In genomic region chr22:21150863-21151262, GRCh38 we compare ENCODE assay signal across 7 cellular contexts.
DNase-seq lines count a peak whose midpoint lies in the region; ATAC-seq, FAIRE-seq and TF ChIP-seq lines count a peak whose summit lies in the region.
"Not testable (repeated sequence)": the region's sequence is repeated elsewhere in the genome, so short reads cannot be mapped to it uniquely, and the experiment has no call there.

No MANE protein-coding gene starts in this region.

- H3K79me2 ChIP-seq in GM23338 (replicated peaks; ENCODE audit: insufficient read depth); K562 (ENCODE audit: control insufficient read depth, insufficient read depth, low read length): not testable (repeated sequence)

- H3K4me3 Mint-ChIP-seq in GM23338 (peak overlapping the region; percentile 55; the same call in 2 of the 3 replicates), WTC11 (peak overlapping the region; percentile 60)
- H3K4me3 Mint-ChIP-seq in activated CD8-positive, alpha-beta T cell treated with anti-CD3 and anti-CD28 coated beads, Interleukin-2, amount 10 ng/mL, durations not matched to agents 7 days and 5 days; progenitor cell of endocrine pancreas (ENCODE audit: low read depth): not testable (repeated sequence)

- in situ Hi-C loops in K562 (cut with MboI) = loop anchor here (25.0 kb wide), 1 partner anchor 186 kb away; no protein-coding TSS in a partner anchor

- H3K4me1 ChIP-seq in GM23338 (ENCODE audit: insufficient read depth); K562 (replicated peaks in 1 of 2; ENCODE audit: control insufficient read depth in 2 of 2, insufficient read depth in 2 of 2, low read length in 2 of 2): not testable (repeated sequence)

- intact Hi-C loops in K562 (cut with micrococcal nuclease) = not testable (repeated sequence)

- BruUV-seq in K562 (replicated peaks; lab: Mats Ljungman, UMichigan) = not testable (repeated sequence)

- H3K9ac ChIP-seq in K562 (ENCODE audit: insufficient read depth in 1 of 2, low read depth in 2 of 2, low read length in 2 of 2) = not testable (repeated sequence)

- not testable (repeated sequence) for H4K20me1 ChIP-seq in GM23338 (replicated peaks; ENCODE audit: insufficient read depth); K562 (replicated peaks; ENCODE audit: control insufficient read depth, insufficient read depth, low read length)

- not testable (repeated sequence) for H3K36me3 ChIP-seq in GM23338 (ENCODE audit: insufficient read depth); K562 (ENCODE audit: control insufficient read depth, insufficient read depth, low read length)

- H2AFZ ChIP-seq in GM23338 = peak overlapping the region; percentile 93; the same call in 1 of the 2 replicates
- H2AFZ ChIP-seq in K562 (ENCODE audit: low read depth, low read length) = not testable (repeated sequence)

- H3K27ac Mint-ChIP-seq in GM23338, WTC11: not testable (repeated sequence)
- H3K27ac Mint-ChIP-seq in activated CD8-positive, alpha-beta T cell treated with anti-CD3 and anti-CD28 coated beads, Interleukin-2, amount 10 ng/mL, durations not matched to agents 7 days and 5 days = peak overlapping the region; percentile 12
- H3K27ac Mint-ChIP-seq in progenitor cell of endocrine pancreas = peak overlapping the region; percentile 84

- not testable (repeated sequence) for H3F3A ChIP-seq in GM23338 (replicated peaks; ENCODE audit: low read depth)

- TF ChIP-seq POLR2A in K562 (conservative IDR thresholded peaks at IDR 0.05) = not testable (repeated sequence)

- H3K9me3 Mint-ChIP-seq in GM23338; WTC11; activated CD8-positive, alpha-beta T cell treated with anti-CD3 and anti-CD28 coated beads, Interleukin-2, amount 10 ng/mL, durations not matched to agents 7 days and 5 days (ENCODE audit: insufficient read depth); progenitor cell of endocrine pancreas (ENCODE audit: low read depth): not testable (repeated sequence)

- DNase-seq in GM23338 (ENCODE audit: low spot score); WTC11 (ENCODE audit: low spot score); activated CD8-positive, alpha-beta T cell treated with anti-CD3 and anti-CD28 coated beads, Interleukin-2, amount 10 ng/mL, durations not matched to agents 7 days and 5 days; K562 (ENCODE audit: extremely low read depth in 1 of 4, low spot score in 3 of 4); progenitor cell of endocrine pancreas (ENCODE audit: low spot score, unreplicated experiment): not testable (repeated sequence)
- DNase-seq in activated CD4-positive, alpha-beta T cell treated with anti-CD3 and anti-CD28 coated beads, Interleukin-2, amount 50 U/mL, for 48 hours = peak; percentile 1 to 6
- peak; percentile 8 for DNase-seq in activated naive CD4-positive, alpha-beta T cell treated with anti-CD3 and anti-CD28 coated beads, Interleukin-2, amount 50 U/mL, for 16 hours

- WGBS in K562 (ENCODE audit: insufficient coverage, low coverage, missing lambda C conversion rate) = 6% methylated on average over 6 of the region's 8 CpGs

- not testable (repeated sequence) for H3K9me1 ChIP-seq in K562 (ENCODE audit: control insufficient read depth, insufficient read depth, low read length)

- H3K27me3 ChIP-seq in GM23338 (ENCODE audit: insufficient read depth); K562 (ENCODE audit: control insufficient read depth in 2 of 2, insufficient read depth in 2 of 2, low read length in 2 of 2): not testable (repeated sequence)

- H3K4me1 Mint-ChIP-seq in GM23338; WTC11; activated CD8-positive, alpha-beta T cell treated with anti-CD3 and anti-CD28 coated beads, Interleukin-2, amount 10 ng/mL, durations not matched to agents 7 days and 5 days (ENCODE audit: low read depth); progenitor cell of endocrine pancreas (ENCODE audit: low read depth): not testable (repeated sequence)

- H3K4me2 ChIP-seq in GM23338; K562 (ENCODE audit: insufficient read depth, low read length): not testable (repeated sequence)

- not testable (repeated sequence) for H3K9me3 ChIP-seq in K562 (replicated peaks; ENCODE audit: control insufficient read depth, insufficient read depth, low read depth, low read length)

- not testable (repeated sequence) for H3K27ac ChIP-seq in GM23338 (ENCODE audit: low read depth); K562 (ENCODE audit: extremely low read depth, low read depth, low read length)

- not testable (repeated sequence) for FAIRE-seq in K562 (lab: Jason Lieb, UNC)

- not testable (repeated sequence) for H3K27me3 Mint-ChIP-seq in GM23338 (ENCODE audit: insufficient read depth, low read depth, poor library complexity); WTC11 (ENCODE audit: low read depth); activated CD8-positive, alpha-beta T cell treated with anti-CD3 and anti-CD28 coated beads, Interleukin-2, amount 10 ng/mL, durations not matched to agents 7 days and 5 days (ENCODE audit: low read depth); progenitor cell of endocrine pancreas

- H3K36me3 Mint-ChIP-seq in GM23338 (ENCODE audit: low read depth); WTC11; activated CD8-positive, alpha-beta T cell treated with anti-CD3 and anti-CD28 coated beads, Interleukin-2, amount 10 ng/mL, durations not matched to agents 7 days and 5 days (ENCODE audit: low read depth); progenitor cell of endocrine pancreas (ENCODE audit: insufficient read depth): not testable (repeated sequence)

- not testable (repeated sequence) for H3K4me3 ChIP-seq in GM23338, K562

- not testable (repeated sequence) for H3K9me2 ChIP-seq in GM23338 (ENCODE audit: insufficient read depth)

- POLR2A ChIA-PET in WTC11 (lab: Charles Lee); activated CD8-positive, alpha-beta T cell treated with anti-CD3 and anti-CD28 coated beads, Interleukin-2, amount 10 ng/mL, durations not matched to agents 7 days and 5 days (lab: Charles Lee); K562 (lab: Yijun Ruan, JAX): not testable (repeated sequence)

- not testable (repeated sequence) for TF ChIP-seq EP300 in K562 (IDR thresholded peaks at IDR 0.05; ENCODE audit: low read length)

- not testable (repeated sequence) for TF ChIP-seq RAD21 in K562 (CRISPR knock-in tag; conservative IDR thresholded peaks at IDR 0.05 in 1 of 2, IDR thresholded peaks at IDR 0.05 in 1 of 2)

- peak; percentile 58; the same call in 2 of the 3 replicates for ATAC-seq in GM23338
- ATAC-seq in WTC11; activated CD8-positive, alpha-beta T cell treated with anti-CD3 and anti-CD28 coated beads, Interleukin-2, amount 10 ng/mL, durations not matched to agents 7 days and 5 days; K562: not testable (repeated sequence)

- not testable (repeated sequence) for TF ChIP-seq CTCF in GM23338 (conservative IDR thresholded peaks at IDR 0.05; ENCODE audit: low read depth in 2 of 2); WTC11 (IDR thresholded peaks at IDR 0.05); K562 (IDR thresholded peaks at IDR 0.05 in 2 of 3, conservative IDR thresholded peaks at IDR 0.05 in 1 of 3; ENCODE audit: insufficient read depth in 2 of 3, low read depth in 1 of 3, low read length in 3 of 3); progenitor cell of endocrine pancreas (IDR thresholded peaks at IDR 0.05; ENCODE audit: unreplicated experiment)

- CTCF ChIA-PET in WTC11 (lab: Charles Lee); activated CD8-positive, alpha-beta T cell treated with anti-CD3 and anti-CD28 coated beads, Interleukin-2, amount 10 ng/mL, durations not matched to agents 7 days and 5 days (lab: Charles Lee); K562 (lab: Yijun Ruan, JAX; ENCODE audit: low intra/inter-chr PET ratio): not testable (repeated sequence)

TF ChIP-seq in GM23338, 12 proteins besides CTCF, POLR2A, EP300 and RAD21:
- peak; percentile 91 for TF ChIP-seq CREB1 (CRISPR knock-in tag; IDR thresholded peaks at IDR 0.05; ENCODE audit: low read depth)

TF ChIP-seq in K562, 482 proteins besides CTCF, POLR2A, EP300 and RAD21:
- TF ChIP-seq ATF3 (IDR thresholded peaks at IDR 0.05) (peak; percentile 98), ATF1 (tag; IDR thresholded peaks at IDR 0.05) (peak; percentile 96), ATF7 (IDR thresholded peaks at IDR 0.05) (peak; percentile 98), ZNF311 (CRISPR knock-in tag; IDR thresholded peaks at IDR 0.05) (peak; percentile 38; the same call in 1 of the 2 replicates), JUNB (CRISPR knock-in tag; conservative IDR thresholded peaks at IDR 0.05) (peak; percentile 96), GABPB2 (CRISPR knock-in tag; conservative IDR thresholded peaks at IDR 0.05) (0 out of 2 replicates have a peak, but pooled peaks have one; percentile 59)
- TF ChIP-seq ATF3 (CRISPR knock-in tag; conservative IDR thresholded peaks at IDR 0.05); ATF1 (CRISPR knock-in tag; IDR thresholded peaks at IDR 0.05): not testable (repeated sequence)
